In genomic region chr19:33176670-33177416, GRCh38 we compare ENCODE assay signal across 1 cellular context.
A peak's percentile ranks its signal among the peaks of the same experiment; 100 is the strongest.
TF ChIP-seq lines count a peak whose summit lies in the region.

No MANE protein-coding gene starts in this region.

TF ChIP-seq in HepG2, 621 proteins besides CTCF, POLR2A, EP300 and RAD21 (continued from another document and continues in another):
- TF ChIP-seq ZNF276 (CRISPR knock-in tag; IDR thresholded peaks at IDR 0.05; ENCODE audit: low read depth) (no peak), KMT2B (CRISPR knock-in tag; IDR thresholded peaks at IDR 0.05) (peak; percentile 73), HCFC1 (IDR thresholded peaks at IDR 0.05; ENCODE audit: low read depth, low read length) (no peak; the same call in 1 of the 2 replicates), PBX3 (CRISPR knock-in tag; IDR thresholded peaks at IDR 0.05; ENCODE audit: borderline replicate concordance) (no peak), PRPF4 (IDR thresholded peaks at IDR 0.05; ENCODE audit: low read depth, low read length, poor library complexity, severe bottlenecking) (no peak), TFDP2 (CRISPR knock-in tag; IDR thresholded peaks at IDR 0.05) (peak; percentile 69), KAT8 (CRISPR knock-in tag; IDR thresholded peaks at IDR 0.05) (peak; percentile 90), ZNF17 (CRISPR knock-in tag; IDR thresholded peaks at IDR 0.05) (no peak; the same call in 1 of the 2 replicates), ZNF331 (CRISPR knock-in tag; IDR thresholded peaks at IDR 0.05) (peak; percentile 79), PRMT3 (CRISPR knock-in tag; IDR thresholded peaks at IDR 0.05; ENCODE audit: borderline replicate concordance, low read depth) (peak; percentile 72; the same call in 1 of the 2 replicates), ZNF24 (IDR thresholded peaks at IDR 0.05) (peak; percentile 99), RELA (CRISPR knock-in tag; IDR thresholded peaks at IDR 0.05) (0 out of 2 replicates have a peak, but pooled peaks have one; percentile 30), THAP7 (CRISPR knock-in tag; IDR thresholded peaks at IDR 0.05) (no peak), CHD2 (IDR thresholded peaks at IDR 0.05; ENCODE audit: low read depth, low read length) (no peak), ATF1 (CRISPR knock-in tag; IDR thresholded peaks at IDR 0.05) (no peak), ZMYM3 (CRISPR knock-in tag; IDR thresholded peaks at IDR 0.05) (peak; percentile 68; the same call in 1 of the 2 replicates), TCF7L2 (IDR thresholded peaks at IDR 0.05; ENCODE audit: low read depth, low read length) (no peak), ZNF850 (CRISPR knock-in tag; conservative IDR thresholded peaks at IDR 0.05) (peak; percentile 38), ZNF839 (CRISPR knock-in tag; IDR thresholded peaks at IDR 0.05; ENCODE audit: borderline replicate concordance) (no peak), ZNF552 (CRISPR knock-in tag; IDR thresholded peaks at IDR 0.05; ENCODE audit: borderline replicate concordance) (no peak; the same call in 1 of the 2 replicates), ZNF121 (CRISPR knock-in tag; IDR thresholded peaks at IDR 0.05) (0 out of 2 replicates have a peak, but pooled peaks have one; percentile 22), ZNF451 (CRISPR knock-in tag; IDR thresholded peaks at IDR 0.05) (peak; percentile 82; the same call in 1 of the 2 replicates), AHR (CRISPR knock-in tag; IDR thresholded peaks at IDR 0.05) (no peak), GABPB1 (CRISPR knock-in tag; IDR thresholded peaks at IDR 0.05) (peak; percentile 93), SRF (IDR thresholded peaks at IDR 0.05; ENCODE audit: low read depth, low read length) (no peak), ZBTB25 (CRISPR knock-in tag; IDR thresholded peaks at IDR 0.05) (no peak; the same call in 1 of the 2 replicates), GATAD1 (CRISPR knock-in tag; IDR thresholded peaks at IDR 0.05) (peak; percentile 60; the same call in 1 of the 2 replicates), ZSCAN12 (CRISPR knock-in tag; IDR thresholded peaks at IDR 0.05) (no peak), ATF4 (CRISPR knock-in tag; IDR thresholded peaks at IDR 0.05) (peak in 1 of 2 experiments; percentile 55; a peak in 1 of 4 replicates), RFXAP (CRISPR knock-in tag; IDR thresholded peaks at IDR 0.05; ENCODE audit: borderline replicate concordance) (peak; percentile 73; the same call in 1 of the 2 replicates), GFI1 (CRISPR knock-in tag; IDR thresholded peaks at IDR 0.05; ENCODE audit: borderline replicate concordance) (peak; percentile 63; the same call in 1 of the 2 replicates), ZNF570 (CRISPR knock-in tag; IDR thresholded peaks at IDR 0.05; ENCODE audit: borderline replicate concordance) (no peak), ZNF275 (CRISPR knock-in tag; IDR thresholded peaks at IDR 0.05; ENCODE audit: borderline replicate concordance) (no peak; the same call in 1 of the 2 replicates), ZFX (CRISPR knock-in tag; IDR thresholded peaks at IDR 0.05; ENCODE audit: low read depth) (peak; percentile 85), ZBTB20 (CRISPR knock-in tag; IDR thresholded peaks at IDR 0.05; ENCODE audit: borderline replicate concordance, low read depth) (peak; percentile 36; the same call in 1 of the 2 replicates), ZBTB14 (CRISPR knock-in tag; IDR thresholded peaks at IDR 0.05) (no peak; the same call in none of the 2 replicates), ZBTB44 (CRISPR knock-in tag; IDR thresholded peaks at IDR 0.05) (no peak), ZNF18 (CRISPR knock-in tag; IDR thresholded peaks at IDR 0.05; ENCODE audit: insufficient replicate concordance) (peak; percentile 51), HNRNPH1 (optimal IDR thresholded peaks at IDR 0.05; ENCODE audit: low read depth, low read length) (peak; percentile 11), XRCC5 (optimal IDR thresholded peaks at IDR 0.05; ENCODE audit: low read length) (no peak), HMG20B (CRISPR knock-in tag; conservative IDR thresholded peaks at IDR 0.05) (0 out of 2 replicates have a peak, but pooled peaks have one; percentile 6), ZNF343 (CRISPR knock-in tag; IDR thresholded peaks at IDR 0.05) (no peak), REPIN1 (CRISPR knock-in tag; IDR thresholded peaks at IDR 0.05; ENCODE audit: borderline replicate concordance, low read depth) (peak; percentile 37; the same call in 1 of the 2 replicates), ZNF768 (CRISPR knock-in tag; IDR thresholded peaks at IDR 0.05) (peak; percentile 36; the same call in 1 of the 2 replicates), MED1 (CRISPR knock-in tag; IDR thresholded peaks at IDR 0.05) (peak; percentile 71; the same call in 1 of the 2 replicates), TSC22D2 (CRISPR knock-in tag; IDR thresholded peaks at IDR 0.05; ENCODE audit: borderline replicate concordance) (peak; percentile 18; the same call in 1 of the 2 replicates), ZFP62 (CRISPR knock-in tag; IDR thresholded peaks at IDR 0.05) (0 out of 2 replicates have a peak, but pooled peaks have one; percentile 21), ZEB1 (IDR thresholded peaks at IDR 0.05; ENCODE audit: insufficient replicate concordance, low read depth) (no peak), ZNF362 (CRISPR knock-in tag; IDR thresholded peaks at IDR 0.05; ENCODE audit: borderline replicate concordance) (peak; percentile 25; the same call in 1 of the 2 replicates), ZNF841 (CRISPR knock-in tag; IDR thresholded peaks at IDR 0.05; ENCODE audit: borderline replicate concordance) (no peak)
